Comparison of ENCODE assay signal across 18 cellular contexts in the genomic region with DNA sequence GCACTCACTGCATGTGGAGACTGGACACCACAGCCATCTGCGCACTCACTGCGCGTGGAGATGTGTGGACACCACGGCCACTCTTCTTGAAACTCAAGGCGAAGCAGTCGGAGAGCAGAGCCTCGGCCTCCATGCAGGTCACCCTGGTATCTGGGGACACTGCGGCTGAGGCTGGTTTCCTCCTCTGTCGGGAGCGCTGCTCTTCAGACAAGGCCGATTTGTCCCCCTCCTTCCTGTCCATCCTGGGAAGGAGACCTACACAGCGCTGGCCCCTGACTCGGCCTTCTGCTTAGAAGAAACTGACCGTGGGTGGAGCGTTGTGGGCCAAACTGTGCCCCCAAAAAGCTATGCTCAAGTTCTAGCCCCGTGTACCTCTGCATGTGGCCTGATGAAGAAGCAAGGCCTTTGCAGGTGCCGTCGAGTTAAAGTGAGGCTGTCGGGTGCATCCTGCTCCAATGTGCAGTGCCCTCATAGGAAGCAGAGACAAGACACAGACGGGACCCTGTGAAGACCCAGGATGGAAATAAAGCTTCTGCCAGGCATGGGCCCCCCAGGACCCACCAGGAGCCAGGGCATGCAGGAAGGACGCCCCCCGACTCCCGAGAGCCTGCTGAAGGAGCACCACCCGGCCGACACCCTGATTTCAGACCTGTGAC.
"Had no signal": no experiment of that assay in that cellular context is flagged by ENCODE, and none has a peak within 500 bp of the region (broad histone marks: within the 10 kb centered on the region; RNA-seq: fewer than 3 reads in every experiment).

No MANE protein-coding gene starts in this region.

- ATAC-seq: gastroesophageal sphincter, mucosa of descending colon, WTC11 had no signal

- H3K9me3 ChIP-seq: adrenal gland, breast epithelium, gastroesophageal sphincter, mucosa of descending colon, tibial nerve, uterus had no signal

- H3K36me3 ChIP-seq: adrenal gland, breast epithelium, gastroesophageal sphincter, tibial nerve, uterus had no signal

- H3K27ac Mint-ChIP-seq: activated naive CD4-positive, alpha-beta T cell treated with anti-CD3 and anti-CD28 coated beads, Interleukin-2, amount 50 U/mL, for 24 hours; endodermal cell; stimulated activated naive CD8-positive, alpha-beta T cell treated with anti-CD3 and anti-CD28 coated beads, Interleukin-15, Interleukin-2, amounts not matched to agents 100 ng/mL and 50 ng/mL, for 24 hours; WTC11 had no signal

- H3K9me3 Mint-ChIP-seq: activated naive CD4-positive, alpha-beta T cell treated with anti-CD3 and anti-CD28 coated beads, Interleukin-2, amount 50 U/mL, for 24 hours; endodermal cell; stimulated activated naive CD8-positive, alpha-beta T cell treated with anti-CD3 and anti-CD28 coated beads, Interleukin-15, Interleukin-2, amounts not matched to agents 100 ng/mL and 50 ng/mL, for 24 hours; WTC11 had no signal

- H3K4me1 Mint-ChIP-seq: endodermal cell, WTC11 had no signal

- H3K27me3 Mint-ChIP-seq: activated naive CD4-positive, alpha-beta T cell treated with anti-CD3 and anti-CD28 coated beads, Interleukin-2, amount 50 U/mL, for 24 hours; stimulated activated naive CD8-positive, alpha-beta T cell treated with anti-CD3 and anti-CD28 coated beads, Interleukin-15, Interleukin-2, amounts not matched to agents 100 ng/mL and 50 ng/mL, for 24 hours had no signal

- H3K36me3 Mint-ChIP-seq: activated naive CD4-positive, alpha-beta T cell treated with anti-CD3 and anti-CD28 coated beads, Interleukin-2, amount 50 U/mL, for 24 hours; WTC11 had no signal

- DNase-seq: activated CD8-positive, alpha-beta memory T cell treated with anti-CD3 and anti-CD28 coated beads, Interleukin-2, amount 50 U/mL, for 48 hours; activated T-cell treated with anti-CD3 and anti-CD28 coated beads, Interleukin-2, amount 50 U/mL, for 48 hours; adrenal gland; cortex of kidney; endodermal cell; hypothalamus; mesendoderm; mucosa of descending colon; stimulated activated CD4-positive, alpha-beta T cell treated with anti-CD3 and anti-CD28 coated beads, Interleukin-12 subunit alpha, Interleukin-12 subunit beta, amount 100 ng/mL, for 4 hours; substantia nigra; T-helper 1 cell; uterus had no signal

- H3K27me3 ChIP-seq: adrenal gland, breast epithelium, tibial nerve, uterus had no signal

- H3K4me3 Mint-ChIP-seq: activated naive CD4-positive, alpha-beta T cell treated with anti-CD3 and anti-CD28 coated beads, Interleukin-2, amount 50 U/mL, for 24 hours; endodermal cell; stimulated activated naive CD8-positive, alpha-beta T cell treated with anti-CD3 and anti-CD28 coated beads, Interleukin-15, Interleukin-2, amounts not matched to agents 100 ng/mL and 50 ng/mL, for 24 hours; WTC11 had no signal

- H3K27ac ChIP-seq: adrenal gland, breast epithelium, gastroesophageal sphincter, tibial nerve, uterus had no signal

- H3K4me1 ChIP-seq: adrenal gland, breast epithelium, gastroesophageal sphincter, tibial nerve, uterus had no signal

- H3K4me3 ChIP-seq: adrenal gland, breast epithelium, gastroesophageal sphincter, mucosa of descending colon, tibial nerve, uterus had no signal
